ENCODE assay signal across 20 cellular contexts in genomic region chr10:13925924-13926435, GRCh38.
DNase-seq lines count a peak whose midpoint lies in the region; ATAC-seq and TF ChIP-seq lines count a peak whose summit lies in the region.
"Had no signal": no experiment of that assay in that cellular context is flagged by ENCODE, and none has a peak within 500 bp of the region (broad histone marks: within the 10 kb centered on the region; RNA-seq: fewer than 3 reads in every experiment).

No MANE protein-coding gene starts in this region.

- no peak overlapping the region for H3K4me3 Mint-ChIP-seq in brain
- no peak overlapping the region for H3K4me3 Mint-ChIP-seq in nephron progenitor cell
- H3K4me3 Mint-ChIP-seq in endodermal cell: no peak overlapping the region
- H3K4me3 Mint-ChIP-seq: CD8-positive, alpha-beta T cell had no signal

- peaks cover 2% of the 10 kb centered on the region for H3K27me3 Mint-ChIP-seq in brain
- H3K27me3 Mint-ChIP-seq in nephron progenitor cell (ENCODE audit: low read depth, poor library complexity): no peaks in the 10 kb centered on the region
- no peaks in the 10 kb centered on the region for H3K27me3 Mint-ChIP-seq in endodermal cell (ENCODE audit: insufficient read depth)

- peaks cover 6% of the 10 kb centered on the region for H3F3A ChIP-seq in DOHH2 (ENCODE audit: control insufficient read depth, insufficient read depth)

- H3K4me3 ChIP-seq in DOHH2 (ENCODE audit: low read length) (peak overlapping the region; percentile 26), endodermal cell (ENCODE audit: low read length) (no peak overlapping the region)
- H3K4me3 ChIP-seq: GM23248 had no signal

- H3K27ac Mint-ChIP-seq in brain (peak overlapping the region in 3 of 5 experiments; percentile 25 to 63 (median 50)), nephron progenitor cell (peak overlapping the region; percentile 14), endodermal cell (no peak overlapping the region)
- H3K27ac Mint-ChIP-seq: CD8-positive, alpha-beta T cell had no signal

- H3K36me3 Mint-ChIP-seq in brain (peaks cover 7% of the 10 kb centered on the region), nephron progenitor cell (ENCODE audit: low read depth) (no peaks in the 10 kb centered on the region), endodermal cell (ENCODE audit: low read depth) (no peaks in the 10 kb centered on the region)
- H3K36me3 Mint-ChIP-seq: CD8-positive, alpha-beta T cell had no signal

- H3K9me2 ChIP-seq in DOHH2 (replicated peaks; ENCODE audit: control insufficient read depth, low read length): no peaks in the 10 kb centered on the region

- H3K27ac ChIP-seq in DOHH2 (ENCODE audit: low read depth, low read length): peak overlapping the region; percentile 54
- no peak overlapping the region for H3K27ac ChIP-seq in endodermal cell (ENCODE audit: low read depth, low read length)
- H3K27ac ChIP-seq: GM23248 had no signal

- peaks cover 47% of the 10 kb centered on the region for H3K4me1 ChIP-seq in DOHH2 (ENCODE audit: control insufficient read depth, low read length)
- peaks cover 8% of the 10 kb centered on the region for H3K4me1 ChIP-seq in endodermal cell (ENCODE audit: control insufficient read depth, insufficient read depth, low read length)

- peak; percentile 44 for ATAC-seq in HG03432 (IDR thresholded peaks at IDR 0.05; ENCODE audit: unreplicated experiment)
- no peak for ATAC-seq in HG02938 (IDR thresholded peaks at IDR 0.05; ENCODE audit: unreplicated experiment)
- ATAC-seq: CD8-positive, alpha-beta T cell; HCT116; HepG2; PC-3 had no signal

- no peak overlapping the region for H3K9ac ChIP-seq in endodermal cell (ENCODE audit: extremely low read depth, low read length, poor library complexity, severe bottlenecking)
- H3K9ac ChIP-seq: GM23248 had no signal

- peak overlapping the region; percentile 43 for H3K4me2 ChIP-seq in DOHH2 (ENCODE audit: low read length)

- no peaks in the 10 kb centered on the region for H3K27me3 ChIP-seq in DOHH2 (ENCODE audit: control insufficient read depth, low read length)
- H3K27me3 ChIP-seq in endodermal cell (ENCODE audit: control insufficient read depth, insufficient read depth, low read length, poor library complexity, severe bottlenecking): no peaks in the 10 kb centered on the region

- H3K9me3 ChIP-seq in DOHH2 (ENCODE audit: control insufficient read depth, insufficient read depth, low read length) (no peaks in the 10 kb centered on the region), endodermal cell (ENCODE audit: control insufficient read depth, low read length) (no peaks in the 10 kb centered on the region)

- H4K20me1 ChIP-seq in DOHH2 (ENCODE audit: control insufficient read depth, insufficient read depth, low read depth, low read length): no peaks in the 10 kb centered on the region

- no peak for TF ChIP-seq CTCF in DOHH2 (IDR thresholded peaks at IDR 0.05; ENCODE audit: low read depth, low read length, poor library complexity, severe bottlenecking)
- TF ChIP-seq CTCF in brain (conservative IDR thresholded peaks at IDR 0.05): no peak
- no peak for TF ChIP-seq CTCF in nephron progenitor cell (IDR thresholded peaks at IDR 0.05)
- TF ChIP-seq CTCF in endodermal cell (conservative IDR thresholded peaks at IDR 0.05): no peak

- peaks cover 68% of the 10 kb centered on the region for H3K4me1 Mint-ChIP-seq in brain
- peaks cover 22% of the 10 kb centered on the region for H3K4me1 Mint-ChIP-seq in nephron progenitor cell
- peaks cover 8% of the 10 kb centered on the region for H3K4me1 Mint-ChIP-seq in endodermal cell

- H3K9me3 Mint-ChIP-seq in brain (no peaks in the 10 kb centered on the region), nephron progenitor cell (no peaks in the 10 kb centered on the region), endodermal cell (no peaks in the 10 kb centered on the region)
- H3K9me3 Mint-ChIP-seq: CD8-positive, alpha-beta T cell had no signal

- DNase-seq in nephron progenitor cell (no peak), SHP77 treated with DMSO at 0.1 percent for 48 hours (lab: John Stamatoyannopoulos, UW) (no peak), endodermal cell (no peak)
- DNase-seq: Calu3; CD8-positive, alpha-beta T cell; GM23248; KG1; NCI-H1105 treated with DMSO at 0.1 percent for 48 hours; NCI-H1694 treated with DMSO at 0.1 percent for 48 hours; NCI-H2227 treated with DMSO at 0.1 percent for 48 hours; NCI-H510A treated with DMSO at 0.1 percent for 48 hours; NCI-H774; PC-3; RPMI8226 had no signal

- WGBS in endodermal cell (ENCODE audit: insufficient coverage in 1 of 2, insufficient read length in 1 of 2), 2 experiments: 92 to 93% methylated on average over 4 of the region's 4 CpGs

- H3K79me2 ChIP-seq in DOHH2 (ENCODE audit: control insufficient read depth, low read length): no peaks in the 10 kb centered on the region

- H3K36me3 ChIP-seq in DOHH2 (ENCODE audit: control insufficient read depth, low read length): no peaks in the 10 kb centered on the region
- H3K36me3 ChIP-seq in endodermal cell (ENCODE audit: control insufficient read depth, insufficient read depth, low read length): no peaks in the 10 kb centered on the region
